ENCODE assay signal across 9 cellular contexts in genomic region chr19:18541258-18541991, GRCh38. TPM values are rescaled to one million over a fixed set of nuclear protein-coding genes. Genes with fewer than 3 reads are reported as not detected.
A peak's percentile ranks its signal among the peaks of the same experiment; 100 is the strongest.
DNase-seq lines count a peak whose midpoint lies in the region; ATAC-seq and TF ChIP-seq lines count a peak whose summit lies in the region.
"Had no signal": no experiment of that assay in that cellular context is flagged by ENCODE, and none has a peak within 500 bp of the region (broad histone marks: within the 10 kb centered on the region; RNA-seq: fewer than 3 reads in every experiment).

No MANE protein-coding gene starts in this region.

- in situ Hi-C loops in GM23248 (cut with MboI): no loop called here

- no peak for ATAC-seq in HG02763 (IDR thresholded peaks at IDR 0.05; ENCODE audit: unreplicated experiment)

- no peaks in the 10 kb centered on the region for H3K9me3 ChIP-seq in AG04450 (ENCODE audit: control insufficient read depth, insufficient read depth, low read length)
- no peaks in the 10 kb centered on the region for H3K9me3 ChIP-seq in GM23248 (ENCODE audit: low read depth)

- H3K27me3 ChIP-seq in AG04450 (ENCODE audit: control insufficient read depth, insufficient read depth, low read length) (no peaks in the 10 kb centered on the region), GM23248 (replicated peaks; ENCODE audit: insufficient read depth) (no peaks in the 10 kb centered on the region), mesendoderm (ENCODE audit: insufficient read depth, low read length, poor library complexity) (no peaks in the 10 kb centered on the region)

- H3K23ac ChIP-seq in mesendoderm (ENCODE audit: low read length): no peak overlapping the region

- no peak for DNase-seq in AG04450 (ENCODE audit: low read depth, low spot score)
- peak; percentile 86 for DNase-seq in GM23248
- DNase-seq in activated naive CD4-positive, alpha-beta T cell treated with anti-CD3 and anti-CD28 coated beads, Interleukin-2, amount 50 U/mL, for 16 hours: peak; percentile 17
- DNase-seq in mesendoderm: no peak
- no peak for DNase-seq in NOMO-1 (lab: John Stamatoyannopoulos, UW; ENCODE audit: unreplicated experiment in 2 of 2)
- no peak for DNase-seq in DMS79 (lab: John Stamatoyannopoulos, UW)
- DNase-seq in pons (ENCODE audit: low spot score): no peak
- DNase-seq: NCI-H524 had no signal

- H2AK5ac ChIP-seq in mesendoderm (ENCODE audit: low read length): no peak overlapping the region

- H3K4me3 ChIP-seq in AG04450 (ENCODE audit: low read depth, low read length) (peak overlapping the region; percentile 74; the same call in 1 of the 2 replicates), GM23248 (peak overlapping the region; percentile 75; the same call in 1 of the 2 replicates), mesendoderm (ENCODE audit: low read length) (no peak overlapping the region)

- no peak overlapping the region for H2AFZ ChIP-seq in GM23248

- H3K36me3 ChIP-seq in GM23248 (ENCODE audit: low read depth): no peaks in the 10 kb centered on the region; the same call in 1 of the 2 replicates
- H3K36me3 ChIP-seq in mesendoderm (ENCODE audit: control insufficient read depth, insufficient read depth, low read length): peaks cover 16% of the 10 kb centered on the region

- H4K5ac ChIP-seq in mesendoderm (ENCODE audit: low read length): no peak overlapping the region

- H3K79me2 ChIP-seq in GM23248 (ENCODE audit: insufficient read depth) (peaks cover 33% of the 10 kb centered on the region), mesendoderm (ENCODE audit: control insufficient read depth, insufficient read depth, low read length) (peaks cover 6% of the 10 kb centered on the region)

- H3K27ac ChIP-seq in AG04450 (ENCODE audit: low read depth, low read length): peak overlapping the region; percentile 39
- peak overlapping the region; percentile 58 for H3K27ac ChIP-seq in GM23248
- H3K27ac ChIP-seq in mesendoderm (ENCODE audit: low read depth, low read length): no peak overlapping the region

- no peak for TF ChIP-seq CTCF in AG04450 (IDR thresholded peaks at IDR 0.05; ENCODE audit: low read depth, low read length)

- no peak overlapping the region for H2BK120ac ChIP-seq in mesendoderm (ENCODE audit: low read depth, low read length)

- peaks cover 11% of the 10 kb centered on the region for H3K79me1 ChIP-seq in mesendoderm (ENCODE audit: low read length)

- no peaks in the 10 kb centered on the region for H3K9me2 ChIP-seq in GM23248 (ENCODE audit: insufficient read depth)

- peak overlapping the region; percentile 83 for H3K4me2 ChIP-seq in GM23248 (ENCODE audit: unreplicated experiment)
- H3K4me2 ChIP-seq in mesendoderm (ENCODE audit: low read length): no peak overlapping the region

- no peak overlapping the region for H2BK15ac ChIP-seq in mesendoderm (replicated peaks; ENCODE audit: low read depth)

- CTCF ChIA-PET in AG04450 (lab: Charles Lee): no interaction called here

- no peaks in the 10 kb centered on the region for H4K20me1 ChIP-seq in GM23248 (ENCODE audit: insufficient read depth)

- no peak overlapping the region for H3K4ac ChIP-seq in mesendoderm (ENCODE audit: low read depth, low read length)

- H3K18ac ChIP-seq in mesendoderm (ENCODE audit: low read length): no peak overlapping the region

- H3K56ac ChIP-seq in mesendoderm (ENCODE audit: low read length): peak overlapping the region; percentile 2

- H4K8ac ChIP-seq in mesendoderm (ENCODE audit: low read depth, low read length): no peak overlapping the region

- H3K4me1 ChIP-seq in GM23248 (ENCODE audit: insufficient read depth): peaks cover 16% of the 10 kb centered on the region
- no peaks in the 10 kb centered on the region for H3K4me1 ChIP-seq in mesendoderm (ENCODE audit: control insufficient read depth, low read depth, low read length)

- POLR2A ChIA-PET in AG04450 (lab: Yijun Ruan, JAX): interaction anchor here (1.0 kb wide), 1 partner anchor 10 kb away, joined by 3 read pairs; no protein-coding TSS in a partner anchor

- H2BK5ac ChIP-seq in mesendoderm (ENCODE audit: low read length): no peak overlapping the region

- 0 out of 2 replicates have a peak, but pooled peaks cover 8% of the 10 kb centered on the region for H3F3A ChIP-seq in GM23248 (ENCODE audit: insufficient read depth)

- H3K9ac ChIP-seq in GM23248 (peak overlapping the region; percentile 88), mesendoderm (ENCODE audit: low read length) (no peak overlapping the region)

- WGBS in GM23248 (ENCODE audit: low coverage in 1 of 2, low lambda C conversion rate in 2 of 2, missing lambda C conversion rate in 2 of 2), 2 experiments: 66 to 67% methylated on average over 21 of the region's 21 CpGs
- no CpG with 5 or more reads among the region's 21 CpGs for WGBS in mesendoderm (ENCODE audit: extremely low coverage, insufficient coverage, low lambda C conversion rate)

RNA-seq across cellular contexts. Expression of gene FKBP8, which starts 1.9 kb away (rescaled TPM):
- polyA plus RNA-seq in AG04450 (2011; rRNA removed) (123 and 192 TPM in 2 replicates), GM23248 (2016; fragmentation: Nextera tagmentation; extraction: Ambion mirVana) (195 and 208 TPM in 2 replicates)
- 73.5 and 113 TPM in 2 replicates for polyA minus RNA-seq in AG04450 (2011; rRNA and poly(A)+ RNA removed)
- total RNA-seq in GM23248 (2014; rRNA removed; shearing (Covaris generic)): 419 and 466 TPM in 2 replicates
- 132 TPM for polyA plus RNA-seq in mesendoderm (2013, experiment 1 of 2)
- polyA plus RNA-seq in mesendoderm (2013, experiment 2 of 2): 131 TPM

RNA-seq across cellular contexts. Expression of gene KXD1, which starts 16.2 kb away (rescaled TPM):
- polyA plus RNA-seq in AG04450 (2011; rRNA removed) (77.3 and 104 TPM in 2 replicates), GM23248 (2016; fragmentation: Nextera tagmentation; extraction: Ambion mirVana) (129 and 135 TPM in 2 replicates)
- polyA minus RNA-seq in AG04450 (2011; rRNA and poly(A)+ RNA removed): 99.7 and 168 TPM in 2 replicates
- total RNA-seq in GM23248 (2014; rRNA removed; shearing (Covaris generic)): 91.2 and 110 TPM in 2 replicates
- polyA plus RNA-seq in mesendoderm (2013, experiment 1 of 2): 119 TPM
- polyA plus RNA-seq in mesendoderm (2013, experiment 2 of 2): 123 TPM

RNA-seq across cellular contexts. Expression of gene ELL, which starts 19.6 kb away (rescaled TPM):
- polyA plus RNA-seq in AG04450 (2011; rRNA removed) (2.7 and 4.1 TPM in 2 replicates), GM23248 (2016; fragmentation: Nextera tagmentation; extraction: Ambion mirVana) (16.4 and 17.1 TPM in 2 replicates)
- polyA minus RNA-seq in AG04450 (2011; rRNA and poly(A)+ RNA removed): 4.9 and 7.6 TPM in 2 replicates
- 22.1 and 24.2 TPM in 2 replicates for total RNA-seq in GM23248 (2014; rRNA removed; shearing (Covaris generic))
- 9.6 TPM for polyA plus RNA-seq in mesendoderm (2013, experiment 1 of 2)
- 9.3 TPM for polyA plus RNA-seq in mesendoderm (2013, experiment 2 of 2)

RNA-seq across cellular contexts. Expression of gene UBA52, which starts 30.2 kb away (rescaled TPM):
- polyA plus RNA-seq in AG04450 (2011; rRNA removed) (1,723 and 2,315 TPM in 2 replicates), GM23248 (2016; fragmentation: Nextera tagmentation; extraction: Ambion mirVana) (708 and 711 TPM in 2 replicates)
- polyA minus RNA-seq in AG04450 (2011; rRNA and poly(A)+ RNA removed): 1,114 and 1,571 TPM in 2 replicates
- total RNA-seq in GM23248 (2014; rRNA removed; shearing (Covaris generic)): 647 and 755 TPM in 2 replicates
- 1,632 TPM for polyA plus RNA-seq in mesendoderm (2013, experiment 1 of 2)
- 1,662 TPM for polyA plus RNA-seq in mesendoderm (2013, experiment 2 of 2)

RNA-seq across cellular contexts. Expression of gene REX1BD, which starts 47.2 kb away (rescaled TPM):
- polyA plus RNA-seq in AG04450 (2011; rRNA removed) (17.6 TPM in 2 replicates), GM23248 (2016; fragmentation: Nextera tagmentation; extraction: Ambion mirVana) (103 and 105 TPM in 2 replicates)
- 2.6 and 4.2 TPM in 2 replicates for polyA minus RNA-seq in AG04450 (2011; rRNA and poly(A)+ RNA removed)
- 79.9 and 133 TPM in 2 replicates for total RNA-seq in GM23248 (2014; rRNA removed; shearing (Covaris generic))
- 86.9 TPM for polyA plus RNA-seq in mesendoderm (2013, experiment 1 of 2)
- polyA plus RNA-seq in mesendoderm (2013, experiment 2 of 2): 82.8 TPM

Comparison
In these comparisons a context has a peak if more than half of its experiments do, and no peak if none do; other contexts are left out.
1. DNase-seq: peak in GM23248 (single experiment) and activated naive CD4-positive, alpha-beta T cell treated with anti-CD3 and anti-CD28 coated beads, Interleukin-2, amount 50 U/mL, for 16 hours (single experiment); none in AG04450 (single experiment), mesendoderm (single experiment), NOMO-1 (0 of 2), DMS79 (single experiment) and pons (single experiment).